Comparison of ENCODE assay signal across 22 cellular contexts in genomic region chr4:12911723-12912324, GRCh38.
A peak's percentile ranks its signal among the peaks of the same experiment; 100 is the strongest.
DNase-seq lines count a peak whose midpoint lies in the region; ATAC-seq and TF ChIP-seq lines count a peak whose summit lies in the region.
"Had no signal": no experiment of that assay in that cellular context is flagged by ENCODE, and none has a peak within 500 bp of the region (broad histone marks: within the 10 kb centered on the region; RNA-seq: fewer than 3 reads in every experiment).

No MANE protein-coding gene starts in this region.

- intact Hi-C loops in Right ventricle myocardium superior (cut with DNase I) (no loop called here), cardiac septum (cut with DNase I) (no loop called here), left ventricle myocardium inferior (cut with micrococcal nuclease) (no loop called here)

- H3K4me1 ChIP-seq in left ventricle myocardium inferior = peaks cover 13% of the 10 kb centered on the region
- H3K4me1 ChIP-seq: A549; BE2C; BLaER1 treated with 17β-estradiol and CSF1 and Interleukin-3, amounts not matched to agents 10 nM and 100 nM had no signal

- DNase-seq in Right ventricle myocardium superior = no peak
- no peak for DNase-seq in cardiac septum (ENCODE audit: low spot score)
- no peak for DNase-seq in left ventricle myocardium inferior
- DNase-seq in left kidney (ENCODE audit: low read depth, low spot score) = peak; percentile 29
- no peak for DNase-seq in activated CD4-positive, alpha-beta T cell treated with anti-CD3 and anti-CD28 coated beads for 48 hours
- DNase-seq: 8988T; ACHN; AML-193; BE2C; Calu3; CD4-positive, alpha-beta memory T cell; COR-L47; DMS53; DMS79 treated with DMSO at 0.1 percent for 48 hours; GF-D8; H9; HFFc6 had no signal

- ATAC-seq in Right ventricle myocardium superior (ENCODE audit: poor library complexity) = peak; percentile 84
- ATAC-seq in GM18502 (IDR thresholded peaks at IDR 0.05; ENCODE audit: poor library complexity, unreplicated experiment) = no peak
- ATAC-seq in GM19023 (IDR thresholded peaks at IDR 0.05; ENCODE audit: unreplicated experiment) = no peak
- ATAC-seq: A549, GM23338 had no signal

- H3K36me3 ChIP-seq in left ventricle myocardium inferior = no peaks in the 10 kb centered on the region
- H3K36me3 ChIP-seq: BE2C; BLaER1 treated with 17β-estradiol and CSF1 and Interleukin-3, amounts not matched to agents 10 nM and 100 nM had no signal

- no peak overlapping the region for H3K4me3 ChIP-seq in left ventricle myocardium inferior
- H3K4me3 ChIP-seq: A549; BLaER1 treated with 17β-estradiol and CSF1 and Interleukin-3, amounts not matched to agents 10 nM and 100 nM; GM23338 had no signal

- peaks cover 25% of the 10 kb centered on the region for H3K9me3 ChIP-seq in left ventricle myocardium inferior (replicated peaks)
- H3K9me3 ChIP-seq: A549, BE2C had no signal

- TF ChIP-seq CTCF in left ventricle myocardium inferior (IDR thresholded peaks at IDR 0.05; ENCODE audit: borderline replicate concordance) = no peak

- H3K27ac ChIP-seq in left ventricle myocardium inferior (replicated peaks) = peak overlapping the region; percentile 19
- H3K27ac ChIP-seq: A549; BLaER1 treated with 17β-estradiol and CSF1 and Interleukin-3, amounts not matched to agents 10 nM and 100 nM had no signal

- no peaks in the 10 kb centered on the region for H3K27me3 ChIP-seq in left ventricle myocardium inferior (ENCODE audit: low read depth)
- H3K27me3 ChIP-seq: BE2C; BLaER1 treated with 17β-estradiol and CSF1 and Interleukin-3, amounts not matched to agents 10 nM and 100 nM had no signal
